11 cellular contexts compared by ENCODE assay signal in the genomic region with DNA sequence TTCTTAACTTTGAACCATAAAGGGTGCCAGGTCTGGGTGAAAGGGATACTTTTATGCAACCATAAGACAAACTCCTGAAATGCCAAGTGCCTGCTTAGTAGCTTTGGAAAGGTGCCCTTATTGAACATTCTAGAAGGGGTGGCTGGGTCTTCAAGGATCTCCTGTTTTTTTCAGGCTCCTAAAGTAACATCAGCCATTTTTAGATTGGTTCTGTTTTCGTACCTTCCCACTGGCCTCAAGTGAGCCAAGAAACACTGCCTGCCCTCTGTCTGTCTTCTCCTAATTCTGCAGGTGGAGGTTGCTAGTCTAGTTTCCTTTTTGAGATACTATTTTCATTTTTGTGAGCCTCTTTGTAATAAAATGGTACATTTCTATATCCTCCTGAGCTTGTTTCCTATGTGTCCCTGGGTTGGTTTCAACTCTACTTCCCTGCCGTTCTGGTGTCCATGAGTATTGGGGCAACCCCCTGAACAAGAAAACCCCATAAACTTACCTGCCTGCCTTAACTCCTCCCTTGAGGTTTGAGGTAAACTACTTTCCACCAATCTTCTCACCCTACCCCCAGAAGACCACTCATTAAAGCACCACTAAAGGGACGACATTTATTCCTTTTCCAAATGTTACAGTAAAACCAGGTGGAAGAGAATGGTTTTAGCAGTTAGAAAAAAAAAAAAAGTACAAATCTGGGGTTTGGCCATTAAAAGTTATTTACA. TPM values are rescaled to one million over a fixed set of nuclear protein-coding genes. Genes with fewer than 3 reads are reported as not detected.
DNase-seq lines count a peak whose midpoint lies in the region; ATAC-seq and TF ChIP-seq lines count a peak whose summit lies in the region.
"Had no signal": no experiment of that assay in that cellular context is flagged by ENCODE, and none has a peak within 500 bp of the region (broad histone marks: within the 10 kb centered on the region; RNA-seq: fewer than 3 reads in every experiment).

No MANE protein-coding gene starts in this region.

- in situ Hi-C loops in mammary epithelial cell (cut with MboI; ENCODE audit: low sequenced_read_pairs in 2 of 2): no loop called here

- no peak overlapping the region for H3K9ac ChIP-seq in HUES64 (ENCODE audit: low read depth, low read length)
- no peak overlapping the region for H3K9ac ChIP-seq in mammary epithelial cell (ENCODE audit: insufficient read depth, low read length)
- no peak overlapping the region for H3K9ac ChIP-seq in neural progenitor cell

- H3F3A ChIP-seq in neural progenitor cell (ENCODE audit: low read depth): peaks cover 73% of the 10 kb centered on the region

- DNase-seq in CD8-positive, alpha-beta memory T cell: no peak
- no peak for DNase-seq in mammary epithelial cell
- DNase-seq in neural progenitor cell (ENCODE audit: low spot score): no peak
- no peak for DNase-seq in NCI-H2081 (lab: John Stamatoyannopoulos, UW)
- DNase-seq in HEK293T (ENCODE audit: extremely low spot score): no peak
- DNase-seq in sciatic nerve (ENCODE audit: low spot score): no peak
- DNase-seq: brain microvascular endothelial cell, foreskin keratinocyte, SHP77 treated with DMSO at 0.1 percent for 48 hours had no signal

- H2AFZ ChIP-seq in mammary epithelial cell (ENCODE audit: low read depth, low read length) (no peak overlapping the region), neural progenitor cell (replicated peaks) (no peak overlapping the region)

- no peaks in the 10 kb centered on the region for H3K9me3 ChIP-seq in CD8-positive, alpha-beta memory T cell (ENCODE audit: low read length)
- no peaks in the 10 kb centered on the region for H3K9me3 ChIP-seq in HUES64 (ENCODE audit: insufficient read depth, low read depth, low read length)
- H3K9me3 ChIP-seq in mammary epithelial cell (replicated peaks; ENCODE audit: insufficient read depth, low read length): no peaks in the 10 kb centered on the region
- H3K9me3 ChIP-seq in neural progenitor cell (ENCODE audit: low read depth): no peaks in the 10 kb centered on the region

- H3K9me3 Mint-ChIP-seq in CD8-positive, alpha-beta memory T cell: no peaks in the 10 kb centered on the region
- no peaks in the 10 kb centered on the region for H3K9me3 Mint-ChIP-seq in neural progenitor cell

- no peak for TF ChIP-seq CTCF in mammary epithelial cell (conservative IDR thresholded peaks at IDR 0.05 in 1 of 2, IDR thresholded peaks at IDR 0.05 in 1 of 2; ENCODE audit: extremely low read depth in 1 of 2, insufficient read depth in 1 of 2, low read depth in 1 of 2, low read length in 2 of 2)
- TF ChIP-seq CTCF in neural progenitor cell (IDR thresholded peaks at IDR 0.05): no peak

- peaks cover 35% of the 10 kb centered on the region for H3K36me3 ChIP-seq in CD8-positive, alpha-beta memory T cell (ENCODE audit: insufficient read depth, low read length)
- peaks cover 65% of the 10 kb centered on the region for H3K36me3 ChIP-seq in HUES64 (ENCODE audit: insufficient read depth, low read length)
- H3K36me3 ChIP-seq in mammary epithelial cell (ENCODE audit: insufficient read depth, low read length): peaks cover 3% of the 10 kb centered on the region
- peaks cover 6% of the 10 kb centered on the region for H3K36me3 ChIP-seq in neural progenitor cell

- BruUV-seq in mammary epithelial cell (replicated peaks; lab: Mats Ljungman, UMichigan): TSS peak; percentile 69

- no peak overlapping the region for H3K27ac ChIP-seq in CD8-positive, alpha-beta memory T cell (ENCODE audit: low read depth, low read length)
- H3K27ac ChIP-seq in HUES64 (ENCODE audit: low read depth, low read length): no peak overlapping the region
- H3K27ac ChIP-seq in mammary epithelial cell (ENCODE audit: insufficient read depth, low read depth, low read length): no peak overlapping the region
- peak overlapping the region; percentile 1 for H3K27ac ChIP-seq in neural progenitor cell
- H3K27ac ChIP-seq: brain microvascular endothelial cell, foreskin keratinocyte had no signal

- H3K4me3 Mint-ChIP-seq in CD8-positive, alpha-beta memory T cell: peak overlapping the region in 3 of 7 donors; percentile 7 to 88 (median 8)
- peak overlapping the region; percentile 99 for H3K4me3 Mint-ChIP-seq in neural progenitor cell

- H3K4me3 ChIP-seq in CD8-positive, alpha-beta memory T cell (ENCODE audit: low read length): no peak overlapping the region
- peak overlapping the region; percentile 94; the same call in 1 of the 2 replicates for H3K4me3 ChIP-seq in HUES64 (ENCODE audit: low read length)
- no peak overlapping the region for H3K4me3 ChIP-seq in mammary epithelial cell (replicated peaks in 1 of 3; ENCODE audit: insufficient read depth in 1 of 3, low read depth in 2 of 3, low read length in 3 of 3)
- H3K4me3 ChIP-seq in neural progenitor cell: peak overlapping the region; percentile 100

- H3K27ac Mint-ChIP-seq in CD8-positive, alpha-beta memory T cell: peak overlapping the region in 7 of 8 donors; percentile 11 to 72 (median 63)
- peak overlapping the region; percentile 5 for H3K27ac Mint-ChIP-seq in neural progenitor cell

- H3K4me1 ChIP-seq in CD8-positive, alpha-beta memory T cell (ENCODE audit: insufficient read depth, low read length): peaks cover 27% of the 10 kb centered on the region
- H3K4me1 ChIP-seq in HUES64 (ENCODE audit: insufficient read depth, low read length) (peaks cover 23% of the 10 kb centered on the region), mammary epithelial cell (ENCODE audit: insufficient read depth, low read length) (peaks cover 37% of the 10 kb centered on the region), neural progenitor cell (peaks cover 34% of the 10 kb centered on the region)

- peaks cover 0 to 5% of the 10 kb centered on the region in 2 donors for H3K27me3 Mint-ChIP-seq in CD8-positive, alpha-beta memory T cell
- H3K27me3 Mint-ChIP-seq in neural progenitor cell (ENCODE audit: insufficient read depth, low read depth): peaks cover 31% of the 10 kb centered on the region

- 98% methylated on average over 2 of the region's 3 CpGs for WGBS in HUES64
- WGBS in mammary epithelial cell (ENCODE audit: low coverage, missing lambda C conversion rate): 60% methylated on average over 3 of the region's 3 CpGs

- no peaks in the 10 kb centered on the region for H3K79me2 ChIP-seq in mammary epithelial cell (ENCODE audit: insufficient read depth, low read length)
- H3K79me2 ChIP-seq in neural progenitor cell (ENCODE audit: low read depth): peaks cover 35% of the 10 kb centered on the region

- peaks cover 7 to 54% (median 17%) of the 10 kb centered on the region in 3 donors for H3K36me3 Mint-ChIP-seq in CD8-positive, alpha-beta memory T cell
- H3K36me3 Mint-ChIP-seq in neural progenitor cell: peaks cover 42% of the 10 kb centered on the region

- no peaks in the 10 kb centered on the region for H4K20me1 ChIP-seq in mammary epithelial cell (ENCODE audit: insufficient read depth, low read length)
- peaks cover 65% of the 10 kb centered on the region for H4K20me1 ChIP-seq in neural progenitor cell (ENCODE audit: low read depth)

- CTCF ChIA-PET in CD8-positive, alpha-beta memory T cell (lab: Charles Lee): interaction anchor here (0.8 to 1.6 kb wide), 10 partner anchors 14 to 93 kb away, joined by 3 to 5 read pairs (median 3); no protein-coding TSS in a partner anchor
- CTCF ChIA-PET in mammary epithelial cell (lab: Charles Lee; ENCODE audit: low non-redundant PET) (interaction anchor here (0.6 kb wide), 1 partner anchor 68 kb away, joined by 5 read pairs; no protein-coding TSS in a partner anchor), HEK293T (lab: Yijun Ruan, JAX) (interaction anchor here (0.6 kb wide), 1 partner anchor 9 kb away, joined by 4 read pairs; no protein-coding TSS in a partner anchor)

- POLR2A ChIA-PET in CD8-positive, alpha-beta memory T cell (lab: Charles Lee): interaction anchor here (0.6 kb wide), 1 partner anchor 73 kb away, joined by 5 read pairs; no protein-coding TSS in a partner anchor
- POLR2A ChIA-PET in HEK293T (lab: Yijun Ruan, JAX): interaction anchor here (0.9 to 1.0 kb wide), 3 partner anchors 11 to 61 kb away, joined by 3 to 4 read pairs (median 3); a partner anchor contains a TSS

- H3K4me2 ChIP-seq in mammary epithelial cell (ENCODE audit: insufficient read depth, low read depth, low read length) (no peak overlapping the region), neural progenitor cell (peak overlapping the region; percentile 100)

- dilution Hi-C loops in mammary epithelial cell (cut with HindIII; ENCODE audit: low sequenced_read_pairs): no loop called here

- intact Hi-C loops in mammary epithelial cell (cut with micrococcal nuclease) (no loop called here), sciatic nerve (cut with DNase I) (no loop called here)

- peaks cover 27 to 40% (median 33%) of the 10 kb centered on the region in 3 donors for H3K4me1 Mint-ChIP-seq in CD8-positive, alpha-beta memory T cell
- peaks cover 39% of the 10 kb centered on the region for H3K4me1 Mint-ChIP-seq in neural progenitor cell

- no peaks in the 10 kb centered on the region for H3K27me3 ChIP-seq in CD8-positive, alpha-beta memory T cell (ENCODE audit: insufficient read depth, low read length, poor library complexity, severe bottlenecking)
- peaks cover 8% of the 10 kb centered on the region for H3K27me3 ChIP-seq in HUES64 (ENCODE audit: insufficient read depth, low read length)
- no peaks in the 10 kb centered on the region for H3K27me3 ChIP-seq in mammary epithelial cell (ENCODE audit: insufficient read depth, low read length)
- peaks cover 7% of the 10 kb centered on the region for H3K27me3 ChIP-seq in neural progenitor cell
- H3K27me3 ChIP-seq: brain microvascular endothelial cell had no signal

- no peak for ATAC-seq in HG02973 (IDR thresholded peaks at IDR 0.05; ENCODE audit: unreplicated experiment)
- ATAC-seq in sciatic nerve: no peak
- ATAC-seq: foreskin keratinocyte had no signal

RNA-seq across cellular contexts. Expression of a gene that starts 2.6 kb away (rescaled TPM):
- 10 to 100 TPM; 11.6 to 12.1 TPM for total RNA-seq in CD8-positive, alpha-beta memory T cell
- polyA plus RNA-seq in CD8-positive, alpha-beta memory T cell: 45.8 TPM
- polyA plus RNA-seq in HUES64 (2013, experiment 1 of 2): 545 TPM
- polyA plus RNA-seq in HUES64 (2013, experiment 2 of 2): 572 TPM
- total RNA-seq in mammary epithelial cell (10 to 100 TPM; 13.0 to 16.1 TPM), neural progenitor cell (ENCODE audit: low replicate concordance) (258 and 542 TPM in 2 replicates), sciatic nerve (126 TPM)
- polyA plus RNA-seq in mammary epithelial cell: 15.3 TPM
- 13.9 TPM for polyA minus RNA-seq in mammary epithelial cell

RNA-seq across cellular contexts. Expression of a gene that starts 28.9 kb away (rescaled TPM):
- 1 to 10 TPM; 4.4 to 5.2 TPM for total RNA-seq in CD8-positive, alpha-beta memory T cell
- 0.40 TPM for polyA plus RNA-seq in CD8-positive, alpha-beta memory T cell
- 2.5 TPM for polyA plus RNA-seq in HUES64 (2013, experiment 1 of 2)
- polyA plus RNA-seq in HUES64 (2013, experiment 2 of 2): 1.9 TPM
- 1 to 10 TPM; 1.8 to 6.4 TPM for total RNA-seq in mammary epithelial cell
- polyA plus RNA-seq in mammary epithelial cell: 1.1 TPM
- not detected for polyA minus RNA-seq in mammary epithelial cell
- total RNA-seq in neural progenitor cell (ENCODE audit: low replicate concordance): 3.8 and 7.6 TPM in 2 replicates
- total RNA-seq in sciatic nerve: 12.0 TPM

RNA-seq across cellular contexts. Expression of a gene that starts 28.9 kb away (rescaled TPM):
- 1 to 10 TPM in 1 of 2 experiments, under 1 TPM in 1; 0.33 to 1.1 TPM for total RNA-seq in CD8-positive, alpha-beta memory T cell
- polyA plus RNA-seq in CD8-positive, alpha-beta memory T cell: 0.44 TPM
- polyA plus RNA-seq in HUES64 (2013, experiment 1 of 2): 0.20 TPM
- polyA plus RNA-seq in HUES64 (2013, experiment 2 of 2): not detected
- 1 to 10 TPM; 1.0 to 1.2 TPM for total RNA-seq in mammary epithelial cell
- 0.08 TPM for polyA plus RNA-seq in mammary epithelial cell
- polyA minus RNA-seq in mammary epithelial cell: not detected
- not detected in 2 replicates for total RNA-seq in neural progenitor cell (ENCODE audit: low replicate concordance)
- total RNA-seq in sciatic nerve: 5.1 TPM
- total RNA-seq: foreskin keratinocyte had no signal
- polyA plus RNA-seq: foreskin keratinocyte had no signal

RNA-seq across cellular contexts. Expression of a gene that starts 41.5 kb away (rescaled TPM):
- 100 to 1,000 TPM; 164 to 172 TPM for total RNA-seq in CD8-positive, alpha-beta memory T cell
- polyA plus RNA-seq in CD8-positive, alpha-beta memory T cell: 180 TPM
- 76.7 TPM for polyA plus RNA-seq in HUES64 (2013, experiment 1 of 2)
- polyA plus RNA-seq in HUES64 (2013, experiment 2 of 2): 86.6 TPM
- total RNA-seq in mammary epithelial cell (10 to 100 TPM; 56.5 to 84.3 TPM), neural progenitor cell (ENCODE audit: low replicate concordance) (129 and 145 TPM in 2 replicates), sciatic nerve (54.7 TPM)
- polyA plus RNA-seq in mammary epithelial cell: 120 TPM
- 92.7 TPM for polyA minus RNA-seq in mammary epithelial cell

Comparison
In these comparisons a context has a peak if more than half of its experiments do, and no peak if none do; other contexts are left out.
1. H3K4me3 ChIP-seq: peak in HUES64 (single experiment) and neural progenitor cell (single experiment); none in CD8-positive, alpha-beta memory T cell (single experiment) and mammary epithelial cell (0 of 3).